In the genomic region with DNA sequence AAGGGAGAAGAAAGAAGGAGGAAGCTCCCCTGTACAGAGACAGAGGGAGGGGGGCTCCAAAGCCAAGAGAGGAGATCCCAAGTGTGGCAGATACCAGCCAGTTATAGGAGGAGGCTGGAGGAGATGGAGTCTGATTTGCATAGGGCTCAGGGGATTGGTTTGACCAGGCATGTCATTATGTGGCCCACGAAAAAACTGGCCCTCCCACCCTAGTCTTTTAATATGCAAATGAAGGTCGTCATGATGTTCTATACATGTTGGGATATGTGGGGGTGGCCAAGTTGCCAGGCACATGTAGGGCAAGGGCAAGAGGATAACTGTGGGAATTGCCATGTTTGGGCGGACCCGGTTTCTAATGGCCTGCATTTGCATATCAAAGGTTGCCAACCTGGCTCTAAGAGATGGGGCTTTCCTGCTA, we compare ENCODE assay signal across 25 cellular contexts. TPM values are rescaled to one million over a fixed set of nuclear protein-coding genes. Genes with fewer than 3 reads are reported as not detected.
DNase-seq lines count a peak whose midpoint lies in the region; ATAC-seq and TF ChIP-seq lines count a peak whose summit lies in the region.
"Had no signal": no experiment of that assay in that cellular context is flagged by ENCODE, and none has a peak within 500 bp of the region (broad histone marks: within the 10 kb centered on the region; RNA-seq: fewer than 3 reads in every experiment).

No MANE protein-coding gene starts in this region.

- H3K4me1 ChIP-seq in esophagus muscularis mucosa = no peaks in the 10 kb centered on the region

- no peak for TF ChIP-seq EP300 in esophagus muscularis mucosa (IDR thresholded peaks at IDR 0.05)

- peaks cover 0 to 21% (median 6%) of the 10 kb centered on the region in 4 donors for H3K9me3 ChIP-seq in esophagus muscularis mucosa
- H3K9me3 ChIP-seq: SK-N-SH had no signal

- H3K36me3 ChIP-seq in esophagus muscularis mucosa = no peaks in the 10 kb centered on the region

- H3K27me3 ChIP-seq in esophagus muscularis mucosa = peaks cover 0 to 10% (median 0%) of the 10 kb centered on the region in 4 donors

- 46% methylated on average over 4 of the region's 4 CpGs for WGBS in esophagus muscularis mucosa

- ATAC-seq in SK-N-SH treated with all-trans-retinoic acid at 6 μM for 48 hours = no peak
- ATAC-seq: GM12878 had no signal

- intact Hi-C loops in esophagus muscularis mucosa (cut with DNase I) = no loop called here

- H3K27ac ChIP-seq in esophagus muscularis mucosa (replicated peaks in 1 of 4) = no peak overlapping the region

- TF ChIP-seq POLR2A in esophagus muscularis mucosa (IDR thresholded peaks at IDR 0.05; ENCODE audit: low read depth) = no peak

- H3K4me3 ChIP-seq in esophagus muscularis mucosa = no peak overlapping the region
- H3K4me3 ChIP-seq: GM12878 had no signal

- DNase-seq in NCI-H748 (lab: John Stamatoyannopoulos, UW; ENCODE audit: unreplicated experiment) (peak; percentile 48), NCI-H748 treated with DMSO at 0.1 percent for 48 hours (lab: John Stamatoyannopoulos, UW) (no peak), NCI-H526 treated with DMSO at 0.1 percent for 48 hours (lab: John Stamatoyannopoulos, UW) (peak; percentile 71), esophagus muscularis mucosa (ENCODE audit: extremely low spot score) (peak; percentile 90), T-helper 1 cell (no peak), NCI-H510A (lab: John Stamatoyannopoulos, UW) (no peak), kidney glomerular epithelial cell (lab: John Stamatoyannopoulos, UW) (no peak)
- DNase-seq: 8988T; CD4-positive, CD25-positive, alpha-beta regulatory T cell; COR-L47; DMS 273 treated with DMSO at 0.1 percent for 48 hours; DND-41; GDM1; GOT3; HFFc6; NCI-H1105 treated with DMSO at 0.1 percent for 48 hours; NCI-H1694; NCI-H2107; NCI-H226; NCI-H69; OCI-M1; SHP77; SK-N-SH had no signal

- TF ChIP-seq CTCF in esophagus muscularis mucosa (IDR thresholded peaks at IDR 0.05) = no peak

TF ChIP-seq in SK-N-SH treated with all-trans-retinoic acid at 6 μM for 48 hours, 23 proteins besides CTCF, POLR2A, EP300 and RAD21:
- TF ChIP-seq PPARA (CRISPR knock-in tag; IDR thresholded peaks at IDR 0.05; ENCODE audit: borderline replicate concordance) (no peak), CSDC2 (CRISPR knock-in tag; IDR thresholded peaks at IDR 0.05) (no peak), RARB (CRISPR knock-in tag; IDR thresholded peaks at IDR 0.05) (no peak), ZNF8 (CRISPR knock-in tag; IDR thresholded peaks at IDR 0.05) (no peak), GLIS3 (CRISPR knock-in tag; IDR thresholded peaks at IDR 0.05) (no peak), TCF4 (CRISPR knock-in tag; IDR thresholded peaks at IDR 0.05; ENCODE audit: borderline replicate concordance) (no peak), OSR1 (CRISPR knock-in tag; IDR thresholded peaks at IDR 0.05) (no peak), SNAI2 (CRISPR knock-in tag; IDR thresholded peaks at IDR 0.05) (no peak), ZNF70 (CRISPR knock-in tag; IDR thresholded peaks at IDR 0.05) (no peak), ARNTL (CRISPR knock-in tag; IDR thresholded peaks at IDR 0.05; ENCODE audit: borderline replicate concordance, low read depth) (no peak), ZC3H10 (CRISPR knock-in tag; IDR thresholded peaks at IDR 0.05) (no peak), TOX (CRISPR knock-in tag; IDR thresholded peaks at IDR 0.05; ENCODE audit: borderline replicate concordance) (no peak), ESRRG (CRISPR knock-in tag; IDR thresholded peaks at IDR 0.05) (no peak), ZFP3 (CRISPR knock-in tag; IDR thresholded peaks at IDR 0.05) (no peak), ISL1 (CRISPR knock-in tag; IDR thresholded peaks at IDR 0.05) (no peak), ZNF565 (CRISPR knock-in tag; conservative IDR thresholded peaks at IDR 0.05; ENCODE audit: low read depth) (no peak), ZFP30 (CRISPR knock-in tag; IDR thresholded peaks at IDR 0.05) (no peak)
- TF ChIP-seq, protein P1, sequence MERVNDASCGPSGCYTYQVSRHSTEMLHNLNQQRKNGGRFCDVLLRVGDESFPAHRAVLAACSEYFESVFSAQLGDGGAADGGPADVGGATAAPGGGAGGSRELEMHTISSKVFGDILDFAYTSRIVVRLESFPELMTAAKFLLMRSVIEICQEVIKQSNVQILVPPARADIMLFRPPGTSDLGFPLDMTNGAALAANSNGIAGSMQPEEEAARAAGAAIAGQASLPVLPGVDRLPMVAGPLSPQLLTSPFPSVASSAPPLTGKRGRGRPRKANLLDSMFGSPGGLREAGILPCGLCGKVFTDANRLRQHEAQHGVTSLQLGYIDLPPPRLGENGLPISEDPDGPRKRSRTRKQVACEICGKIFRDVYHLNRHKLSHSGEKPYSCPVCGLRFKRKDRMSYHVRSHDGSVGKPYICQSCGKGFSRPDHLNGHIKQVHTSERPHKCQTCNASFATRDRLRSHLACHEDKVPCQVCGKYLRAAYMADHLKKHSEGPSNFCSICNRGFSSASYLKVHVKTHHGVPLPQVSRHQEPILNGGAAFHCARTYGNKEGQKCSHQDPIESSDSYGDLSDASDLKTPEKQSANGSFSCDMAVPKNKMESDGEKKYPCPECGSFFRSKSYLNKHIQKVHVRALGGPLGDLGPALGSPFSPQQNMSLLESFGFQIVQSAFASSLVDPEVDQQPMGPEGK (CRISPR knock-in tag; IDR thresholded peaks at IDR 0.05; ENCODE audit: borderline replicate concordance) = no peak
- TF ChIP-seq, protein P2, sequence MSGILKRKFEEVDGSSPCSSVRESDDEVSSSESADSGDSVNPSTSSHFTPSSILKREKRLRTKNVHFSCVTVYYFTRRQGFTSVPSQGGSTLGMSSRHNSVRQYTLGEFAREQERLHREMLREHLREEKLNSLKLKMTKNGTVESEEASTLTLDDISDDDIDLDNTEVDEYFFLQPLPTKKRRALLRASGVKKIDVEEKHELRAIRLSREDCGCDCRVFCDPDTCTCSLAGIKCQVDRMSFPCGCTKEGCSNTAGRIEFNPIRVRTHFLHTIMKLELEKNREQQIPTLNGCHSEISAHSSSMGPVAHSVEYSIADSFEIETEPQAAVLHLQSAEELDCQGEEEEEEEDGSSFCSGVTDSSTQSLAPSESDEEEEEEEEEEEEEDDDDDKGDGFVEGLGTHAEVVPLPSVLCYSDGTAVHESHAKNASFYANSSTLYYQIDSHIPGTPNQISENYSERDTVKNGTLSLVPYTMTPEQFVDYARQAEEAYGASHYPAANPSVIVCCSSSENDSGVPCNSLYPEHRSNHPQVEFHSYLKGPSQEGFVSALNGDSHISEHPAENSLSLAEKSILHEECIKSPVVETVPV (CRISPR knock-in tag; IDR thresholded peaks at IDR 0.05) = no peak
- TF ChIP-seq, protein P3, sequence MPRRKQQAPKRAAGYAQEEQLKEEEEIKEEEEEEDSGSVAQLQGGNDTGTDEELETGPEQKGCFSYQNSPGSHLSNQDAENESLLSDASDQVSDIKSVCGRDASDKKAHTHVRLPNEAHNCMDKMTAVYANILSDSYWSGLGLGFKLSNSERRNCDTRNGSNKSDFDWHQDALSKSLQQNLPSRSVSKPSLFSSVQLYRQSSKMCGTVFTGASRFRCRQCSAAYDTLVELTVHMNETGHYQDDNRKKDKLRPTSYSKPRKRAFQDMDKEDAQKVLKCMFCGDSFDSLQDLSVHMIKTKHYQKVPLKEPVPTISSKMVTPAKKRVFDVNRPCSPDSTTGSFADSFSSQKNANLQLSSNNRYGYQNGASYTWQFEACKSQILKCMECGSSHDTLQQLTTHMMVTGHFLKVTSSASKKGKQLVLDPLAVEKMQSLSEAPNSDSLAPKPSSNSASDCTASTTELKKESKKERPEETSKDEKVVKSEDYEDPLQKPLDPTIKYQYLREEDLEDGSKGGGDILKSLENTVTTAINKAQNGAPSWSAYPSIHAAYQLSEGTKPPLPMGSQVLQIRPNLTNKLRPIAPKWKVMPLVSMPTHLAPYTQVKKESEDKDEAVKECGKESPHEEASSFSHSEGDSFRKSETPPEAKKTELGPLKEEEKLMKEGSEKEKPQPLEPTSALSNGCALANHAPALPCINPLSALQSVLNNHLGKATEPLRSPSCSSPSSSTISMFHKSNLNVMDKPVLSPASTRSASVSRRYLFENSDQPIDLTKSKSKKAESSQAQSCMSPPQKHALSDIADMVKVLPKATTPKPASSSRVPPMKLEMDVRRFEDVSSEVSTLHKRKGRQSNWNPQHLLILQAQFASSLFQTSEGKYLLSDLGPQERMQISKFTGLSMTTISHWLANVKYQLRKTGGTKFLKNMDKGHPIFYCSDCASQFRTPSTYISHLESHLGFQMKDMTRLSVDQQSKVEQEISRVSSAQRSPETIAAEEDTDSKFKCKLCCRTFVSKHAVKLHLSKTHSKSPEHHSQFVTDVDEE (CRISPR knock-in tag; IDR thresholded peaks at IDR 0.05) = no peak

RNA-seq across cellular contexts. Expression of a gene that starts 17.6 kb away (rescaled TPM):
- total RNA-seq in esophagus muscularis mucosa = 10 to 100 TPM in 2 of 4 donors, 1 to 10 TPM in 2; 7.6 to 15.7 (median 11.2) TPM

Comparison
In these comparisons a context has a peak if more than half of its experiments do, and no peak if none do; other contexts are left out.
1. DNase-seq: peak in NCI-H748 (single experiment), NCI-H526 treated with DMSO at 0.1 percent for 48 hours (single experiment) and esophagus muscularis mucosa (single experiment); none in NCI-H748 treated with DMSO at 0.1 percent for 48 hours (single experiment), T-helper 1 cell (0 of 5), NCI-H510A (single experiment) and kidney glomerular epithelial cell (single experiment).